10 cellular contexts compared by ENCODE assay signal in the genomic region with DNA sequence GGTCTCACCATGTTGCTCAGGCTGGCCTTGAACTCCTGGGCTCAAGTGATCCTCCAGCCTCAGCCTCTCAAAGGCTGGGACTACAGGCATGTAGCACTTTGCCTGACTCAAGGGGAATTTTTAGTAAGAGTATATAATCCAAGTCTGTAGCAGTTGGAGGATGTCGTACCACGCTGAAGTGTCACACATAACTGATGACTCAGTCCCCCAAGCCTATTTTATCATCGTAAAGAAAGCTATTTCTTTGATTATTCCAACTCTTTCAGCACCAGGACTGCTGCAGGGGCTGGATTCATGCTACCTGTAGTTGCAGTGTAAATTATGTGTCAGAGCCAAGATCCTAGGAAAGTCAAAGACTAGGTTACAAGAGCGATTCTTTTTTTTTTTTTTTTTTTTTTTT. TPM values are rescaled to one million over a fixed set of nuclear protein-coding genes. Genes with fewer than 3 reads are reported as not detected.
DNase-seq lines count a peak whose midpoint lies in the region; ATAC-seq, FAIRE-seq and TF ChIP-seq lines count a peak whose summit lies in the region.
"Had no signal": no experiment of that assay in that cellular context is flagged by ENCODE, and none has a peak within 500 bp of the region (broad histone marks: within the 10 kb centered on the region; RNA-seq: fewer than 3 reads in every experiment).

No MANE protein-coding gene starts in this region.

- no peaks in the 10 kb centered on the region for H3K27me3 Mint-ChIP-seq in activated naive CD8-positive, alpha-beta T cell
- H3K27me3 Mint-ChIP-seq in naive thymus-derived CD8-positive, alpha-beta T cell = no peaks in the 10 kb centered on the region

- H3K4me1 Mint-ChIP-seq in activated naive CD8-positive, alpha-beta T cell (ENCODE audit: low read depth) = peaks cover 29% of the 10 kb centered on the region
- peaks cover 9 to 33% (median 30%) of the 10 kb centered on the region in 4 donors for H3K4me1 Mint-ChIP-seq in naive thymus-derived CD8-positive, alpha-beta T cell

- POLR2A ChIA-PET in naive thymus-derived CD8-positive, alpha-beta T cell (lab: Charles Lee) = interaction anchor here (0.7 to 2.9 kb wide), 2 partner anchors 30 to 40 kb away, joined by 3 to 13 read pairs; partner anchors contain the start of gene PHC3

- in situ Hi-C loops in G401 (cut with HindIII; ENCODE audit: low sequenced_read_pairs) = no loop called here

- DNase-seq in DMS53 (lab: John Stamatoyannopoulos, UW) (peak; percentile 7), DMS53 treated with DMSO at 0.1 percent for 48 hours (lab: John Stamatoyannopoulos, UW; ENCODE audit: unreplicated experiment) (no peak), H54 (ENCODE audit: insufficient read length, low spot score) (no peak), D341Med (ENCODE audit: low spot score) (no peak), germinal center (ENCODE audit: low spot score) (no peak), G401 (ENCODE audit: low spot score) (no peak)
- DNase-seq in naive thymus-derived CD8-positive, alpha-beta T cell = no peak
- DNase-seq: PC-9, transverse colon had no signal

- no peak for TF ChIP-seq POLR2A in H54 (IDR thresholded peaks at IDR 0.05; ENCODE audit: low read depth, low read length)

- no peak overlapping the region for H3K27ac Mint-ChIP-seq in activated naive CD8-positive, alpha-beta T cell
- peak overlapping the region in 3 of 10 donors; percentile 28 to 36 (median 31) for H3K27ac Mint-ChIP-seq in naive thymus-derived CD8-positive, alpha-beta T cell

- no peaks in the 10 kb centered on the region for H3K9me3 Mint-ChIP-seq in activated naive CD8-positive, alpha-beta T cell (ENCODE audit: low read depth)
- H3K9me3 Mint-ChIP-seq in naive thymus-derived CD8-positive, alpha-beta T cell = peaks cover 0 to 3% (median 0%) of the 10 kb centered on the region in 9 donors

- peak; percentile 52 for FAIRE-seq in H54 (lab: Jason Lieb, UNC)

- no peaks in the 10 kb centered on the region for H3K36me3 Mint-ChIP-seq in activated naive CD8-positive, alpha-beta T cell
- H3K36me3 Mint-ChIP-seq in naive thymus-derived CD8-positive, alpha-beta T cell = no peaks in the 10 kb centered on the region

- ATAC-seq in naive thymus-derived CD8-positive, alpha-beta T cell = no peak

- H3K4me3 Mint-ChIP-seq in activated naive CD8-positive, alpha-beta T cell = peak overlapping the region; percentile 59
- H3K4me3 Mint-ChIP-seq in naive thymus-derived CD8-positive, alpha-beta T cell = peak overlapping the region in 9 of 10 donors; percentile 8 to 78 (median 42)

RNA-seq across cellular contexts. Expression of gene PRKCI, which starts 1.4 kb away (rescaled TPM):
- total RNA-seq in naive thymus-derived CD8-positive, alpha-beta T cell = 10 to 100 TPM; 23.4 to 27.8 TPM
- polyA plus RNA-seq in naive thymus-derived CD8-positive, alpha-beta T cell = 10 to 100 TPM; 10.8 to 15.0 (median 14.1) TPM
- 68.9 and 75.5 TPM in 2 replicates for total RNA-seq in G401 (2014; rRNA removed; shearing (Covaris generic))

RNA-seq across cellular contexts. Expression of gene PHC3, which starts 39.3 kb away (rescaled TPM):
- total RNA-seq in naive thymus-derived CD8-positive, alpha-beta T cell = 100 to 1,000 TPM; 166 to 187 TPM
- polyA plus RNA-seq in naive thymus-derived CD8-positive, alpha-beta T cell = 10 to 100 TPM; 34.5 to 54.8 (median 38.8) TPM
- 6.5 and 7.6 TPM in 2 replicates for total RNA-seq in G401 (2014; rRNA removed; shearing (Covaris generic))

Comparison
In these comparisons a context has a peak if more than half of its experiments do, and no peak if none do; other contexts are left out.
1. RNA of gene PHC3, which starts 39.3 kb away (total RNA-seq): 166 to 187 TPM in naive thymus-derived CD8-positive, alpha-beta T cell; 6.5 to 7.6 TPM in G401; every median in the first group is over 10 times any median in the second.